In the genomic region with DNA sequence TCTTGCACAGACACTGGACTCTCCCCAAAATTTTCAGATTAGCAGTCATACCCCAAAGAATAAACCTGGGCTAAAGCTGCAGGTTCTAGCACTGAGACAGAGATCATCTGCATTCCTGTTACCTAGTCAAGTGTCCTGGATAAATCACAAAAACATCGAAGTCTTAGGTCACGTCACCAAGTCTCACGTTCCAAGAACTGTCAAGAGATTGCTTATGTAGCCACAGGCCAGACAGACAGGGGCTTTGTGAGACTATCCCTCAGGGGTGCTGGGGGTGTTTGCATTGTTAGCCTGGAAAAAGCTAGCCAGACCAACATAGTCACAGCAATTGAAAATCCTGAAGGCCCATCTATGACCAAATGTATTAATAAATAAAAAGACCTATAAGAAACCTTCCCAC, we compare ENCODE assay signal across 17 cellular contexts.
DNase-seq lines count a peak whose midpoint lies in the region; ATAC-seq, FAIRE-seq and TF ChIP-seq lines count a peak whose summit lies in the region.
"Had no signal": no experiment of that assay in that cellular context is flagged by ENCODE, and none has a peak within 500 bp of the region (broad histone marks: within the 10 kb centered on the region; RNA-seq: fewer than 3 reads in every experiment).

No MANE protein-coding gene starts in this region.

- no peak for TF ChIP-seq CTCF in smooth muscle cell (IDR thresholded peaks at IDR 0.05; ENCODE audit: borderline replicate concordance, insufficient read depth, poor library complexity, severe bottlenecking)

- H3K36me3 ChIP-seq in Karpas-422 (ENCODE audit: insufficient read depth, low read length), result no peaks in the 10 kb centered on the region
- no peaks in the 10 kb centered on the region for H3K36me3 ChIP-seq in smooth muscle cell (ENCODE audit: low read depth)
- H3K36me3 ChIP-seq: colonic mucosa, left ventricle myocardium inferior, SJSA1, thyroid gland had no signal

- H3K27me3 Mint-ChIP-seq in activated naive CD8-positive, alpha-beta T cell treated with anti-CD3 and anti-CD28 coated beads, Interleukin-2, amount 50 U/mL, for 24 hours, result peaks cover 23% of the 10 kb centered on the region

- H3K9ac ChIP-seq in Karpas-422 (ENCODE audit: low read length) (no peak overlapping the region), smooth muscle cell (ENCODE audit: low read depth) (no peak overlapping the region)
- H3K9ac ChIP-seq: GM23248 had no signal

- peak; percentile 4 for ATAC-seq in activated naive CD8-positive, alpha-beta T cell treated with anti-CD3 and anti-CD28 coated beads, Interleukin-2, amount 50 U/mL, for 24 hours
- no peak for ATAC-seq in GM21786 (IDR thresholded peaks at IDR 0.05; ENCODE audit: unreplicated experiment)
- ATAC-seq in right cardiac atrium, result no peak
- ATAC-seq in GM19035 (IDR thresholded peaks at IDR 0.05; ENCODE audit: unreplicated experiment), result no peak

- no peaks in the 10 kb centered on the region for H3F3A ChIP-seq in smooth muscle cell (ENCODE audit: low read depth)

- H3K27ac ChIP-seq in Karpas-422 (ENCODE audit: low read length) (no peak overlapping the region), smooth muscle cell (ENCODE audit: low read depth) (no peak overlapping the region), right cardiac atrium (ENCODE audit: low read length) (no peak overlapping the region)
- H3K27ac ChIP-seq: colonic mucosa, GM23248, left ventricle myocardium inferior, PC-9, SJSA1, thyroid gland had no signal

- H3K27me3 ChIP-seq in Karpas-422 (ENCODE audit: low read length) (no peaks in the 10 kb centered on the region), smooth muscle cell (ENCODE audit: low read depth) (peaks cover 5% of the 10 kb centered on the region), right cardiac atrium (ENCODE audit: control insufficient read depth, insufficient read depth) (no peaks in the 10 kb centered on the region)
- H3K27me3 ChIP-seq: colonic mucosa, SJSA1, thyroid gland had no signal

- peak overlapping the region; percentile 76 for H3K27ac Mint-ChIP-seq in activated naive CD8-positive, alpha-beta T cell treated with anti-CD3 and anti-CD28 coated beads, Interleukin-2, amount 50 U/mL, for 24 hours
- H3K27ac Mint-ChIP-seq: IgD-negative memory B cell had no signal

- no peaks in the 10 kb centered on the region for H3K79me2 ChIP-seq in Karpas-422 (ENCODE audit: low read length)
- no peaks in the 10 kb centered on the region for H3K79me2 ChIP-seq in smooth muscle cell (ENCODE audit: low read depth)

- 86% methylated on average over 3 of the region's 3 CpGs for WGBS in smooth muscle cell (ENCODE audit: low lambda C conversion rate)
- WGBS in right cardiac atrium, result 71% methylated on average over 3 of the region's 3 CpGs

- H2AFZ ChIP-seq in Karpas-422 (ENCODE audit: low read length) (no peak overlapping the region), smooth muscle cell (ENCODE audit: low read depth) (peak overlapping the region; percentile 42)
- H2AFZ ChIP-seq: GM23248, PC-9 had no signal

- peak; percentile 76 for FAIRE-seq in GM12892 (lab: Jason Lieb, UNC)

- no peaks in the 10 kb centered on the region for H3K9me2 ChIP-seq in Karpas-422 (replicated peaks; ENCODE audit: insufficient read depth, low read length)

- H3K4me3 Mint-ChIP-seq in activated naive CD8-positive, alpha-beta T cell treated with anti-CD3 and anti-CD28 coated beads, Interleukin-2, amount 50 U/mL, for 24 hours, result no peak overlapping the region
- H3K4me3 Mint-ChIP-seq: IgD-negative memory B cell had no signal

- H3K9me3 Mint-ChIP-seq in activated naive CD8-positive, alpha-beta T cell treated with anti-CD3 and anti-CD28 coated beads, Interleukin-2, amount 50 U/mL, for 24 hours, result no peaks in the 10 kb centered on the region
- H3K9me3 Mint-ChIP-seq: IgD-negative memory B cell had no signal

- H3K4me2 ChIP-seq in Karpas-422 (ENCODE audit: low read depth, low read length, poor library complexity, severe bottlenecking) (no peak overlapping the region), smooth muscle cell (no peak overlapping the region)
- H3K4me2 ChIP-seq: PC-9 had no signal

- no peaks in the 10 kb centered on the region for H3K36me3 Mint-ChIP-seq in activated naive CD8-positive, alpha-beta T cell treated with anti-CD3 and anti-CD28 coated beads, Interleukin-2, amount 50 U/mL, for 24 hours (ENCODE audit: low read depth)
- H3K36me3 Mint-ChIP-seq: IgD-negative memory B cell had no signal

- H3K9me3 ChIP-seq in Karpas-422 (ENCODE audit: low read length) (no peaks in the 10 kb centered on the region), smooth muscle cell (replicated peaks; ENCODE audit: low read depth) (no peaks in the 10 kb centered on the region), right cardiac atrium (ENCODE audit: control insufficient read depth, low read length) (no peaks in the 10 kb centered on the region)
- H3K9me3 ChIP-seq: colonic mucosa, left ventricle myocardium inferior, SJSA1, thyroid gland had no signal

- no peaks in the 10 kb centered on the region for H4K20me1 ChIP-seq in Karpas-422 (ENCODE audit: insufficient read depth, low read depth, low read length)
- no peaks in the 10 kb centered on the region for H4K20me1 ChIP-seq in smooth muscle cell (ENCODE audit: low read depth)

- H3K4me1 ChIP-seq in Karpas-422 (ENCODE audit: low read length) (no peaks in the 10 kb centered on the region), smooth muscle cell (ENCODE audit: low read depth) (no peaks in the 10 kb centered on the region), right cardiac atrium (ENCODE audit: control insufficient read depth, insufficient read depth, low read length) (no peaks in the 10 kb centered on the region)
- H3K4me1 ChIP-seq: colonic mucosa, thyroid gland had no signal

- H3K4me3 ChIP-seq in Karpas-422 (ENCODE audit: low read length), result no peak overlapping the region
- H3K4me3 ChIP-seq in smooth muscle cell, result no peak overlapping the region
- no peak overlapping the region for H3K4me3 ChIP-seq in right cardiac atrium (ENCODE audit: low read length)
- H3K4me3 ChIP-seq: colonic mucosa, GM23248, left ventricle myocardium inferior, PC-9, SJSA1, thyroid gland had no signal

- TF ChIP-seq POLR2A in GM12892 (IDR thresholded peaks at IDR 0.05; ENCODE audit: low read depth, low read length), result no peak

- intact Hi-C loops in right cardiac atrium (cut with DNase I), result no loop called here

- H3K4me1 Mint-ChIP-seq in activated naive CD8-positive, alpha-beta T cell treated with anti-CD3 and anti-CD28 coated beads, Interleukin-2, amount 50 U/mL, for 24 hours, result peaks cover 68% of the 10 kb centered on the region

- DNase-seq in GM12892 (ENCODE audit: insufficient read length) (no peak), Karpas-422 (peak; percentile 35), smooth muscle cell (lab: John Stamatoyannopoulos, UW; ENCODE audit: unreplicated experiment) (no peak), right cardiac atrium (no peak)
- DNase-seq in activated naive CD8-positive, alpha-beta T cell treated with anti-CD3 and anti-CD28 coated beads, Interleukin-2, amount 50 U/mL, for 24 hours, result no peak
- DNase-seq: activated gamma-delta T cell, colonic mucosa, GDM1, left ventricle myocardium inferior, NCI-H69, thyroid gland had no signal
